In genomic region chr2:176096986-176097819, GRCh38 we compare ENCODE assay signal across 1 cellular context.
A peak's percentile ranks its signal among the peaks of the same experiment; 100 is the strongest.
TF ChIP-seq lines count a peak whose summit lies in the region.

No MANE protein-coding gene starts in this region.

TF ChIP-seq in K562, 482 proteins besides CTCF, POLR2A, EP300 and RAD21 (continued from another document):
- TF ChIP-seq, protein P1, sequence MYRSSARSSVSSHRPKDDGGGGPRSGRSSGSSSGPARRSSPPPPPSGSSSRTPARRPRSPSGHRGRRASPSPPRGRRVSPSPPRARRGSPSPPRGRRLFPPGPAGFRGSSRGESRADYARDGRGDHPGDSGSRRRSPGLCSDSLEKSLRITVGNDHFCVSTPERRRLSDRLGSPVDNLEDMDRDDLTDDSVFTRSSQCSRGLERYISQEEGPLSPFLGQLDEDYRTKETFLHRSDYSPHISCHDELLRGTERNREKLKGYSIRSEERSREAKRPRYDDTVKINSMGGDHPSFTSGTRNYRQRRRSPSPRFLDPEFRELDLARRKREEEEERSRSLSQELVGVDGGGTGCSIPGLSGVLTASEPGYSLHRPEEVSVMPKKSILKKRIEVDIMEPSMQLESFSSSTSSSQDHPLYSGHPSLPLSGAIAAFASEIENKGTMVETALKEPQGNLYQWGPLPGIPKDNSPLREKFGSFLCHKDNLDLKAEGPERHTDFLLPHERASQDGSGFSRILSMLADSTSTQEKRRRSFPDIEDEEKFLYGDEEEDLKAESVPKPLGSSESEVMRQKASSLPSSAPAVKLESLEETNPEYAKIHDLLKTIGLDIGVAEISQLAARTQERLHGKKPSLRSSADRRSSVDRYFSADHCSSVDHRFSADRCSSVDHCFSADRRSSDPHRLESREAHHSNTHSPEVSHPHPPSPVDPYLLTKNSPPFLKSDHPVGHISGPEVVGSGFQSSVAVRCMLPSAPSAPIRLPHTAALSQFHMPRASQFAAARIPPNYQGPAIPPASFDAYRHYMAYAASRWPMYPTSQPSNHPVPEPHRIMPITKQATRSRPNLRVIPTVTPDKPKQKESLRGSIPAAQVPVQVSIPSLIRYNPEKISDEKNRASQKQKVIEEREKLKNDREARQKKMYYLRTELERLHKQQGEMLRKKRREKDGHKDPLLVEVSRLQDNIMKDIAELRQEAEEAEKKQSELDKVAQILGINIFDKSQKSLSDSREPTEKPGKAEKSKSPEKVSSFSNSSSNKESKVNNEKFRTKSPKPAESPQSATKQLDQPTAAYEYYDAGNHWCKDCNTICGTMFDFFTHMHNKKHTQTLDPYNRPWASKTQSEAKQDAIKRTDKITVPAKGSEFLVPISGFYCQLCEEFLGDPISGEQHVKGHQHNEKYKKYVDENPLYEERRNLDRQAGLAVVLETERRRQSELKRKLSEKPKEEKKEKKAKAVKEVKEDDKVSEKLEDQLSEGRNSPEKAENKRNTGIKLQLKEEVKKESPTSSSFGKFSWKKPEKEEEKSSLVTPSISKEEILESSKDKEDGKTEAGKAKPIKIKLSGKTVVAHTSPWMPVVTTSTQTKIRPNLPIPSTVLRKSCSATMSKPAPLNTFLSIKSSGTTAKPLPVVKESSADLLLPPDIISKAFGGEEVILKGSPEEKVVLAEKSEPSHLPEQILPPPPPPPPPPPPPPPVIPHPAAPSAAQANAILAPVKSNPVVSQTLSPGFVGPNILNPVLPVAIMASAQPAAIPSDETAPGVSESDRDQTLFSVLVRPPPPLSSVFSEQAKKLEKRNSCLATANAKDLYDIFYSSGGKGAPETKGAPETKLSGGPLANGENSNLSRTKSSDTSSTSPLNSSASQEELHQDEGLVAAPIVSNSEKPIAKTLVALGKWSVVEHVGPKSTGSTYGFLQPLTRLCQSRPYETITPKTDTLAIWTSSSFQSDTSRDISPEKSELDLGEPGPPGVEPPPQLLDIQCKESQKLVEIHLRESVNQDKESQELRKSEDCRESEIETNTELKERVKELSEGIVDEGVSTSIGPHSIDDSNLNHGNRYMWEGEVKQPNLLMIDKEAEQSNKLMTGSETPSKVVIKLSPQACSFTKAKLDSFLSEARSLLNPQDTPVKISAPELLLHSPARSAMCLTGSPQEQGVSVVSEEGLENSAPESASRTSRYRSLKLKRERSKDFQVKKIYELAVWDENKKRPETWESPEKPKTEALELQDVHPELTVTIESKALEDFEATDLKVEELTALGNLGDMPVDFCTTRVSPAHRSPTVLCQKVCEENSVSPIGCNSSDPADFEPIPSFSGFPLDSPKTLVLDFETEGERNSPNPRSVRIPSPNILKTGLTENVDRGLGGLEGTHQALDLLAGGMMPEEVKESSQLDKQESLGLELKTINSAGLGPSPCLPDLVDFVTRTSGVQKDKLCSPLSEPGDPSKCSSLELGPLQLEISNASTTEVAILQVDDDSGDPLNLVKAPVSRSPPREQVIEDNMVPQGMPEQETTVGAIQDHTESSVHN (IDR thresholded peaks at IDR 0.05; ENCODE audit: borderline replicate concordance in 1 of 2, low read depth in 1 of 2): no peak
- 0 out of 4 replicates have a peak, but pooled peaks of 1 of the 2 experiments have one; percentile 11 for TF ChIP-seq NONO (IDR thresholded peaks at IDR 0.05; ENCODE audit: low read depth in 2 of 2, low read length in 1 of 2)
- no peak for TF ChIP-seq CREBBP (IDR thresholded peaks at IDR 0.05; ENCODE audit: low read depth, low read length)
- no peak for TF ChIP-seq ZBTB1 (CRISPR knock-in tag; IDR thresholded peaks at IDR 0.05; ENCODE audit: borderline replicate concordance, low read depth)
- no peak for TF ChIP-seq PRPF4 (IDR thresholded peaks at IDR 0.05; ENCODE audit: insufficient read depth, low read depth, low read length, poor library complexity, severe bottlenecking)
- TF ChIP-seq RB1 (IDR thresholded peaks at IDR 0.05; ENCODE audit: low read depth): peak; percentile 28; the same call in 1 of the 2 replicates
- TF ChIP-seq ZFX (CRISPR knock-in tag; IDR thresholded peaks at IDR 0.05): peak; percentile 61
- TF ChIP-seq ZNF512 (tag; IDR thresholded peaks at IDR 0.05): peak; percentile 46; the same call in 1 of the 2 replicates
- TF ChIP-seq, protein P2, sequence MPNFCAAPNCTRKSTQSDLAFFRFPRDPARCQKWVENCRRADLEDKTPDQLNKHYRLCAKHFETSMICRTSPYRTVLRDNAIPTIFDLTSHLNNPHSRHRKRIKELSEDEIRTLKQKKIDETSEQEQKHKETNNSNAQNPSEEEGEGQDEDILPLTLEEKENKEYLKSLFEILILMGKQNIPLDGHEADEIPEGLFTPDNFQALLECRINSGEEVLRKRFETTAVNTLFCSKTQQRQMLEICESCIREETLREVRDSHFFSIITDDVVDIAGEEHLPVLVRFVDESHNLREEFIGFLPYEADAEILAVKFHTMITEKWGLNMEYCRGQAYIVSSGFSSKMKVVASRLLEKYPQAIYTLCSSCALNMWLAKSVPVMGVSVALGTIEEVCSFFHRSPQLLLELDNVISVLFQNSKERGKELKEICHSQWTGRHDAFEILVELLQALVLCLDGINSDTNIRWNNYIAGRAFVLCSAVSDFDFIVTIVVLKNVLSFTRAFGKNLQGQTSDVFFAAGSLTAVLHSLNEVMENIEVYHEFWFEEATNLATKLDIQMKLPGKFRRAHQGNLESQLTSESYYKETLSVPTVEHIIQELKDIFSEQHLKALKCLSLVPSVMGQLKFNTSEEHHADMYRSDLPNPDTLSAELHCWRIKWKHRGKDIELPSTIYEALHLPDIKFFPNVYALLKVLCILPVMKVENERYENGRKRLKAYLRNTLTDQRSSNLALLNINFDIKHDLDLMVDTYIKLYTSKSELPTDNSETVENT (CRISPR knock-in tag; IDR thresholded peaks at IDR 0.05): 0 out of 2 replicates have a peak, but pooled peaks have one; percentile 36
- 0 out of 2 replicates have a peak, but pooled peaks have one; percentile 22 for TF ChIP-seq SMAD4 (CRISPR knock-in tag; conservative IDR thresholded peaks at IDR 0.05)
- TF ChIP-seq MAFF (IDR thresholded peaks at IDR 0.05; ENCODE audit: low read length): no peak
- 0 out of 2 replicates have a peak, but pooled peaks have one; percentile 8 for TF ChIP-seq BHLHE40 (IDR thresholded peaks at IDR 0.05; ENCODE audit: low read length)
- TF ChIP-seq FOS (IDR thresholded peaks at IDR 0.05; ENCODE audit: extremely low read depth, insufficient read length): no peak
- peak; percentile 16 for TF ChIP-seq HMGN3 (IDR thresholded peaks at IDR 0.05; ENCODE audit: borderline replicate concordance, extremely low read depth, insufficient read length, low read depth, low read length)
- 0 out of 2 replicates have a peak, but pooled peaks have one; percentile 32 for TF ChIP-seq CC2D1A (IDR thresholded peaks at IDR 0.05)
- TF ChIP-seq ESRRA (IDR thresholded peaks at IDR 0.05; ENCODE audit: borderline replicate concordance, low read depth): peak; percentile 47
- no peak for TF ChIP-seq ZNF76 (CRISPR knock-in tag; IDR thresholded peaks at IDR 0.05; ENCODE audit: borderline replicate concordance)
- TF ChIP-seq, protein P3, sequence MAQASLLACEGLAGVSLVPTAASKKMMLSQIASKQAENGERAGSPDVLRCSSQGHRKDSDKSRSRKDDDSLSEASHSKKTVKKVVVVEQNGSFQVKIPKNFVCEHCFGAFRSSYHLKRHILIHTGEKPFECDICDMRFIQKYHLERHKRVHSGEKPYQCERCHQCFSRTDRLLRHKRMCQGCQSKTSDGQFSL (CRISPR knock-in tag; IDR thresholded peaks at IDR 0.05): no peak
- TF ChIP-seq, protein P3 (tag; IDR thresholded peaks at IDR 0.05): 0 out of 4 replicates have a peak, but pooled peaks of 1 of the 2 experiments have one; percentile 42
- TF ChIP-seq, protein P4, sequence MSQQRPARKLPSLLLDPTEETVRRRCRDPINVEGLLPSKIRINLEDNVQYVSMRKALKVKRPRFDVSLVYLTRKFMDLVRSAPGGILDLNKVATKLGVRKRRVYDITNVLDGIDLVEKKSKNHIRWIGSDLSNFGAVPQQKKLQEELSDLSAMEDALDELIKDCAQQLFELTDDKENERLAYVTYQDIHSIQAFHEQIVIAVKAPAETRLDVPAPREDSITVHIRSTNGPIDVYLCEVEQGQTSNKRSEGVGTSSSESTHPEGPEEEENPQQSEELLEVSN (IDR thresholded peaks at IDR 0.05; ENCODE audit: borderline replicate concordance in 1 of 2, extremely low read depth in 1 of 2, insufficient read depth in 1 of 2, insufficient read length in 1 of 2, low read depth in 1 of 2, low read length in 1 of 2, poor library complexity in 1 of 2, severe bottlenecking in 1 of 2): peak; percentile 20 to 63
